Comparison of ENCODE assay signal across 8 cellular contexts in genomic region chr5:154071799-154072781, GRCh38. TPM values are rescaled to one million over a fixed set of nuclear protein-coding genes. Genes with fewer than 3 reads are reported as not detected.
DNase-seq lines count a peak whose midpoint lies in the region; ATAC-seq and TF ChIP-seq lines count a peak whose summit lies in the region.

No MANE protein-coding gene starts in this region.

- intact Hi-C loops in dorsolateral prefrontal cortex (cut with DNase I): loop anchor here (1.0 to 10.0 kb wide), 5 partner anchors 97 to 333 kb away; partner anchors contain the start of gene GALNT10 (in 1 of the 2)

- H3K27me3 ChIP-seq in dorsolateral prefrontal cortex: no peaks in the 10 kb centered on the region

- H3K4me3 ChIP-seq in dorsolateral prefrontal cortex: peak overlapping the region in 4 of 59 donors; percentile 10 to 19 (median 15)

- peak; percentile 81 for DNase-seq in CD1c-positive myeloid dendritic cell (ENCODE audit: extremely low spot score)
- peak; percentile 79 for DNase-seq in GM19240 (ENCODE audit: insufficient read length, low spot score)
- DNase-seq in NCI-H69 (lab: John Stamatoyannopoulos, UW): peak; percentile 76
- DNase-seq in activated CD4-positive, alpha-beta T cell treated with anti-CD3 and anti-CD28 coated beads, Interleukin-2, amount 50 U/mL, for 24 hours (ENCODE audit: low read depth in 1 of 2, low spot score in 1 of 2): peak; percentile 71 to 77
- DNase-seq in dorsolateral prefrontal cortex: peak; percentile 64 to 86 (median 81)
- peak; percentile 89 for DNase-seq in medulla oblongata (ENCODE audit: extremely low spot score)
- peak; percentile 49 for DNase-seq in stimulated activated CD8-positive, alpha-beta memory T cell treated with anti-CD3 and anti-CD28 coated beads, Interleukin-12 subunit alpha, Interleukin-12 subunit beta, amount 100 ng/mL, for 24 hours (ENCODE audit: extremely low read depth)

- peak; percentile 64 to 99 (median 95) for TF ChIP-seq CTCF in dorsolateral prefrontal cortex (IDR thresholded peaks at IDR 0.05 in 54 of 56, conservative IDR thresholded peaks at IDR 0.05 in 2 of 56; ENCODE audit: low read depth in 1 of 56, partially characterized antibody in 56 of 56)

- H3K27ac ChIP-seq in dorsolateral prefrontal cortex: peak overlapping the region in 1 of 59 donors; percentile 71

- ATAC-seq in HG03342 (IDR thresholded peaks at IDR 0.05; ENCODE audit: unreplicated experiment): peak; percentile 95

RNA-seq across cellular contexts. Expression of gene MFAP3, which starts 33.3 kb away (rescaled TPM):
- total RNA-seq in dorsolateral prefrontal cortex: 10 to 100 TPM; 25.7 to 62.3 (median 41.0) TPM

RNA-seq across cellular contexts. Expression of gene FAM114A2, which starts 33.4 kb away (rescaled TPM):
- total RNA-seq in dorsolateral prefrontal cortex: 10 to 100 TPM; 20.0 to 50.8 (median 32.7) TPM
